Comparison of ENCODE assay signal across 1 cellular context in the genomic region with DNA sequence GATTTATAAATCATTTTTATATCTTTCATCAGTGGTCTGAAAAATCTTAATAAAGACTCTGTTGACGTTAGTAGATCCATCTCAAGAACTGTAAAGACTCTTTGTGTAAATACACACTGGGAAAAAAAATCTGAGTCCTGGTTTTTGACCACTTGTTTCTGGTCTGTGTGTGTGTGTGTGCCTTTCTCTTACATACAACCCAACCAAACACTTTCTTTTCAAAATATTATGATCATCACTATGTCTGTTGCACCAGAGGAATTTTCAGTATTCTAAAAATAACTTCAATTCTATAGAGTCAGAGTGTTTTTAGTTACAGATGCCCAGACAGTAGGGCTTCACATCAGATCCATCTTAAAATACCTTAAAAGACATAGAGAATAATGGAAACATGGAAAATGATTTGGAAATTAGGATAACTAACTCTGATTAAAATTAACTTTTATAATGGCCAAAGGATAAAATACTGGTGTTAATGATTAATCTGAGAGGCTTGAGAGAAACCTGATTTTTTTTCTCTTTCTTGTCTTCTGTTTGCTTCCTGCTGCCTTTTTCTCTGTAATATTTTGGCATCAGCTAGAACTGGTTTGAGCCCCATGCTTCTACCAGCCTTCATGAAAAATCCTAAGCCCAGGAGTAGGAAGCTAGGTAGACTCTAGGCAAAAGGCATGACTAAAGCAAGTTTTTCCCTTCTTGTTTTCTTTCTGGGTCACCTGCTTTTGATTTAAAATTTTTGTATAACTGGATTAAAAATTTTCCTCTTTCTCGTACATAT.
TF ChIP-seq lines count a peak whose summit lies in the region.

No MANE protein-coding gene starts in this region.

TF ChIP-seq in WTC11, 78 proteins besides CTCF, POLR2A, EP300 and RAD21 (continued from another document):
- TF ChIP-seq E2F1 (CRISPR knock-in tag; IDR thresholded peaks at IDR 0.05) (no peak), NR1H2 (CRISPR knock-in tag; IDR thresholded peaks at IDR 0.05) (no peak), ZNF532 (CRISPR knock-in tag; IDR thresholded peaks at IDR 0.05; ENCODE audit: borderline replicate concordance) (no peak)
